1 cellular context compared by ENCODE assay signal in the genomic region with DNA sequence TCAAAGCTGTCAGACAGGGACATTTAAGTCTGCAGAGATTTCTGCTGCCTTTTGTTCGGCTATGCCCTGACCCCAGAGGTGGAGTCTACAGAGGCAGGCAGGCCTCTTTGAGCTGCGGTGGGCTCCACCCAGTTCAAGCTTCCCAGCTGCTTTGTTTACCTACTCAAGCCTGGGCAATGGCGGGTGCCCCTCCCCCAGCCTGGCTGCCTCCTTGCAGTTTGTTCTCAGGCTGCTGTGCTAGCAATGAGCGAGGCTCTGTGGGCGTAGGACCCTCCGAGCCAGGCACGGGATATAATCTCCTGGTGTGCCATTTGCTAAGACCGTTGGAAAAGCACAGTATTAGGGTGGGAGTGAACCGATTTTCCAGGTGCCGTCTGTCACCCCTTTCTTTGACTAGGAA. TPM values are rescaled to one million over a fixed set of nuclear protein-coding genes. Genes with fewer than 3 reads are reported as not detected.
"Had no signal": no experiment of that assay in that cellular context is flagged by ENCODE, and none has a peak within 500 bp of the region (broad histone marks: within the 10 kb centered on the region; RNA-seq: fewer than 3 reads in every experiment).

No MANE protein-coding gene starts in this region.

RNA-seq across cellular contexts. Expression of gene PLEKHA7, which starts 19.8 kb away (rescaled TPM):
- polyA plus RNA-seq: naive thymus-derived CD8-positive, alpha-beta T cell had no signal
